In genomic region chr11:76696756-76697155, GRCh38 we compare ENCODE assay signal across 27 cellular contexts.
"Had no signal": no experiment of that assay in that cellular context is flagged by ENCODE, and none has a peak within 500 bp of the region (broad histone marks: within the 10 kb centered on the region; RNA-seq: fewer than 3 reads in every experiment).

No MANE protein-coding gene starts in this region.

- ATAC-seq: stimulated activated effector memory CD8-positive, alpha-beta T cell treated with anti-CD3 and anti-CD28 coated beads, Interleukin-12 subunit alpha, Interleukin-12 subunit beta, amount 100 ng/mL, for 72 hours; stimulated activated memory B cell treated with anti-CD40 and anti-IgM and Interleukin-4, amounts not matched to agents 10 μg/mL and 1 μg/mL and 100 μg/mL, for 72 hours; stimulated activated naive B cell treated with anti-CD40 and anti-IgM and Interleukin-4, amounts not matched to agents 10 μg/mL and 1 μg/mL and 100 μg/mL, for 72 hours; stimulated activated naive CD8-positive, alpha-beta T cell treated with anti-CD3 and anti-CD28 coated beads, Interleukin-15, amount 100 ng/mL, for 72 hours; stimulated activated naive CD8-positive, alpha-beta T cell treated with anti-CD3 and anti-CD28 coated beads, Interleukin-15, Interleukin-2, amounts not matched to agents 100 U/mL and 50 U/mL, for 24 hours; upper lobe of right lung had no signal

- H3K4me3 Mint-ChIP-seq: stimulated activated effector memory CD8-positive, alpha-beta T cell treated with anti-CD3 and anti-CD28 coated beads, Interleukin-12 subunit alpha, Interleukin-12 subunit beta, amount 100 ng/mL, for 72 hours; stimulated activated memory B cell treated with anti-CD40 and anti-IgM and Interleukin-4, amounts not matched to agents 10 μg/mL and 1 μg/mL and 100 μg/mL, for 72 hours; stimulated activated naive B cell treated with anti-CD40 and anti-IgM and Interleukin-4, amounts not matched to agents 10 μg/mL and 1 μg/mL and 100 μg/mL, for 72 hours; stimulated activated naive CD8-positive, alpha-beta T cell treated with anti-CD3 and anti-CD28 coated beads, Interleukin-15, amount 100 ng/mL, for 72 hours; stimulated activated naive CD8-positive, alpha-beta T cell treated with anti-CD3 and anti-CD28 coated beads, Interleukin-15, Interleukin-2, amounts not matched to agents 100 ng/mL and 50 ng/mL, for 24 hours; type B pancreatic cell had no signal

- H3K4me1 Mint-ChIP-seq: stimulated activated memory B cell treated with anti-CD40 and anti-IgM and Interleukin-4, amounts not matched to agents 10 μg/mL and 1 μg/mL and 100 μg/mL, for 72 hours had no signal

- H3K27ac ChIP-seq: stomach, suprapubic skin, testis, thoracic aorta, thyroid gland, tibial artery, tibial nerve, transverse colon, upper lobe of left lung, upper lobe of right lung, uterus, vagina had no signal

- DNase-seq: stimulated activated CD4-positive, alpha-beta T cell treated with anti-CD3 and anti-CD28 coated beads, Interleukin-2, amount 100 ng/mL, for 48 hours; stimulated activated CD4-positive, alpha-beta T cell treated with anti-CD3 and anti-CD28 coated beads, Interleukin-4, amount 100 ng/mL, for 1 hour; stimulated activated CD4-positive, alpha-beta T cell treated with anti-CD3 and anti-CD28 coated beads, Interleukin-4, amount 100 ng/mL, for 24 hours; stimulated activated CD4-positive, alpha-beta T cell treated with anti-CD3 and anti-CD28 coated beads, Interleukin-4, amount 100 ng/mL, for 4 hours; stimulated activated CD8-positive, alpha-beta memory T cell treated with anti-CD3 and anti-CD28 coated beads, Interleukin-4, amount 100 ng/mL, for 48 hours; stimulated activated naive B cell treated with anti-CD40 and anti-IgM and Interleukin-4, amounts not matched to agents 10 μg/mL and 1 μg/mL and 100 μg/mL, for 72 hours; stimulated activated naive CD4-positive, alpha-beta T cell; stimulated activated naive CD4-positive, alpha-beta T cell treated with Interleukin-2 at 50 U/mL for 16 hours; stimulated activated naive CD8-positive, alpha-beta T cell treated with anti-CD3 and anti-CD28 coated beads, Interleukin-15, amount 100 ng/mL, for 72 hours; stimulated activated naive CD8-positive, alpha-beta T cell treated with anti-CD3 and anti-CD28 coated beads, Interleukin-15, Interleukin-2, amounts not matched to agents 100 U/mL and 50 U/mL, for 24 hours; stomach; substantia nigra; testis; thyroid gland; tibial artery; transverse colon; upper lobe of left lung; upper lobe of right lung; uterus had no signal

- H3K36me3 Mint-ChIP-seq: stimulated activated effector memory CD8-positive, alpha-beta T cell treated with anti-CD3 and anti-CD28 coated beads, Interleukin-12 subunit alpha, Interleukin-12 subunit beta, amount 100 ng/mL, for 72 hours; stimulated activated memory B cell treated with anti-CD40 and anti-IgM and Interleukin-4, amounts not matched to agents 10 μg/mL and 1 μg/mL and 100 μg/mL, for 72 hours; stimulated activated naive B cell treated with anti-CD40 and anti-IgM and Interleukin-4, amounts not matched to agents 10 μg/mL and 1 μg/mL and 100 μg/mL, for 72 hours; type B pancreatic cell had no signal

- H3K9me3 ChIP-seq: stomach, suprapubic skin, testis, thoracic aorta, thyroid gland, tibial artery, tibial nerve, transverse colon, upper lobe of left lung, upper lobe of right lung, uterus, vagina had no signal

- H3K9me3 Mint-ChIP-seq: stimulated activated effector memory CD8-positive, alpha-beta T cell treated with anti-CD3 and anti-CD28 coated beads, Interleukin-12 subunit alpha, Interleukin-12 subunit beta, amount 100 ng/mL, for 72 hours; stimulated activated memory B cell treated with anti-CD40 and anti-IgM and Interleukin-4, amounts not matched to agents 10 μg/mL and 1 μg/mL and 100 μg/mL, for 72 hours; stimulated activated naive B cell treated with anti-CD40 and anti-IgM and Interleukin-4, amounts not matched to agents 10 μg/mL and 1 μg/mL and 100 μg/mL, for 72 hours; stimulated activated naive CD8-positive, alpha-beta T cell treated with anti-CD3 and anti-CD28 coated beads, Interleukin-15, amount 100 ng/mL, for 72 hours; stimulated activated naive CD8-positive, alpha-beta T cell treated with anti-CD3 and anti-CD28 coated beads, Interleukin-15, Interleukin-2, amounts not matched to agents 100 ng/mL and 50 ng/mL, for 24 hours; type B pancreatic cell had no signal

- H3K27ac Mint-ChIP-seq: stimulated activated effector memory CD8-positive, alpha-beta T cell treated with anti-CD3 and anti-CD28 coated beads, Interleukin-12 subunit alpha, Interleukin-12 subunit beta, amount 100 ng/mL, for 72 hours; stimulated activated memory B cell treated with anti-CD40 and anti-IgM and Interleukin-4, amounts not matched to agents 10 μg/mL and 1 μg/mL and 100 μg/mL, for 72 hours; stimulated activated naive B cell treated with anti-CD40 and anti-IgM and Interleukin-4, amounts not matched to agents 10 μg/mL and 1 μg/mL and 100 μg/mL, for 72 hours; stimulated activated naive CD8-positive, alpha-beta T cell treated with anti-CD3 and anti-CD28 coated beads, Interleukin-15, Interleukin-2, amounts not matched to agents 100 ng/mL and 50 ng/mL, for 24 hours; type B pancreatic cell had no signal

- H3K4me1 ChIP-seq: stomach, testis, thyroid gland, tibial artery, transverse colon, upper lobe of left lung, upper lobe of right lung, uterus had no signal

- H3K4me3 ChIP-seq: stomach, suprapubic skin, testis, thoracic aorta, thyroid gland, tibial artery, tibial nerve, transverse colon, upper lobe of left lung, upper lobe of right lung, uterus, vagina had no signal

- H3K36me3 ChIP-seq: stomach, suprapubic skin, thoracic aorta, thyroid gland, tibial artery, tibial nerve, transverse colon, upper lobe of left lung, upper lobe of right lung, uterus, vagina had no signal

- H3K27me3 ChIP-seq: stomach, suprapubic skin, testis, thyroid gland, tibial artery, tibial nerve, transverse colon, upper lobe of left lung, upper lobe of right lung, uterus, vagina had no signal
